In the genomic region with DNA sequence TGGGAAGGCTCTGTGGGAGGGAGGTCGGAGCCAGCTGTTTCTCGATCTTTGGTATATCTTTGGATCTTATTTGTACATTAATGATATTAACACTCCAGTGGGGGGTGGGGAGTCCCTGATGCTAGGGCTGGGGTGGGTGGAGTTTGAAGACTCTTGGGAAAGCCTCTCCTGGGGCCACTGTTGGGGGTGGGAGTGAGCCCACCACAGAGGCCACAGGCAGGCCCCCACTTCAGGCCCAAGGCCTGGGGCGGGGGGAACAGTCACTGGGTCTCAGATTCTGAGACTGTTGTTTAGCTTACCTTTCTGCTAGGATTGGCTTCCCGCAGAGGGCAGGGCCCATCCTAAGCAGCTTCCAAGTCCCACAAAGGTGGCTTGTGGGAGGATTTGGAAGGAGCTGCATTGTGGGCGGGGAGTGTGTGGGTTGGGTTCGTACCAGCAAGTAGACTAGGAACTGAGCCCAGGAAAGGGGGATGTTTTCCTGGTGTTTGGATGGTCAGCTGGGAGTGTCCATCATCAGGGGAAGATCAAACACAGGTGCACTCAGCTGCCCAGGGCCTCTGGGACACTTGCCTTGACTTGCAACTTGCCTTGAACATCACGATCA, we compare ENCODE assay signal across 28 cellular contexts. TPM values are rescaled to one million over a fixed set of nuclear protein-coding genes. Genes with fewer than 3 reads are reported as not detected.
DNase-seq lines count a peak whose midpoint lies in the region; ATAC-seq and TF ChIP-seq lines count a peak whose summit lies in the region.
"Had no signal": no experiment of that assay in that cellular context is flagged by ENCODE, and none has a peak within 500 bp of the region (broad histone marks: within the 10 kb centered on the region; RNA-seq: fewer than 3 reads in every experiment).

No MANE protein-coding gene starts in this region.

- no peaks in the 10 kb centered on the region for H3K9me3 Mint-ChIP-seq in progenitor cell of endocrine pancreas (ENCODE audit: low read depth)
- H3K9me3 Mint-ChIP-seq: central memory CD8-positive, alpha-beta T cell; GM23338; naive B cell; stimulated activated naive CD8-positive, alpha-beta T cell treated with anti-CD3 and anti-CD28 coated beads, Interleukin-15, Interleukin-2, amounts not matched to agents 100 ng/mL and 50 ng/mL, for 24 hours; type B pancreatic cell had no signal

- H3K36me3 Mint-ChIP-seq in T-helper 17 cell (ENCODE audit: low read depth) (peaks cover 9% of the 10 kb centered on the region), progenitor cell of endocrine pancreas (ENCODE audit: insufficient read depth) (peaks cover 16% of the 10 kb centered on the region)

- H3K4me3 Mint-ChIP-seq in T-helper 17 cell, result no peak overlapping the region
- H3K4me3 Mint-ChIP-seq in progenitor cell of endocrine pancreas (ENCODE audit: low read depth), result no peak overlapping the region
- H3K4me3 Mint-ChIP-seq: activated naive CD8-positive, alpha-beta T cell; central memory CD8-positive, alpha-beta T cell; GM23338; naive B cell; stimulated activated naive CD8-positive, alpha-beta T cell treated with anti-CD3 and anti-CD28 coated beads, Interleukin-15, Interleukin-2, amounts not matched to agents 100 ng/mL and 50 ng/mL, for 24 hours had no signal

- H3K27ac Mint-ChIP-seq in T-helper 17 cell (peak overlapping the region; percentile 21), progenitor cell of endocrine pancreas (no peak overlapping the region)
- H3K27ac Mint-ChIP-seq: activated naive CD8-positive, alpha-beta T cell; stimulated activated naive CD8-positive, alpha-beta T cell treated with anti-CD3 and anti-CD28 coated beads, Interleukin-15, Interleukin-2, amounts not matched to agents 100 ng/mL and 50 ng/mL, for 24 hours; type B pancreatic cell had no signal

- no peak overlapping the region for H3K4me3 ChIP-seq in suprapubic skin
- H3K4me3 ChIP-seq in testis, result no peak overlapping the region
- H3K4me3 ChIP-seq: GM23338, heart left ventricle, right atrium auricular region had no signal

- TF ChIP-seq EP300 in suprapubic skin (IDR thresholded peaks at IDR 0.05), result no peak

- intact Hi-C loops in testis (cut with DNase I; ENCODE audit: low total_unique reads), result no loop called here

- no peak for TF ChIP-seq CTCF in suprapubic skin (IDR thresholded peaks at IDR 0.05)
- no peak for TF ChIP-seq CTCF in progenitor cell of endocrine pancreas (IDR thresholded peaks at IDR 0.05; ENCODE audit: unreplicated experiment)
- TF ChIP-seq CTCF in testis (IDR thresholded peaks at IDR 0.05), result no peak

- no peaks in the 10 kb centered on the region for H3K4me1 ChIP-seq in suprapubic skin
- H3K4me1 ChIP-seq in testis, result no peaks in the 10 kb centered on the region
- H3K4me1 ChIP-seq: right atrium auricular region had no signal

- H3K9me3 ChIP-seq in T-helper 17 cell (ENCODE audit: control insufficient read depth, low read length, poor library complexity, severe bottlenecking), result no peaks in the 10 kb centered on the region
- no peaks in the 10 kb centered on the region for H3K9me3 ChIP-seq in suprapubic skin
- H3K9me3 ChIP-seq in testis, result no peaks in the 10 kb centered on the region
- H3K9me3 ChIP-seq: heart left ventricle, right atrium auricular region, SK-N-SH had no signal

- TF ChIP-seq POLR2A in suprapubic skin (IDR thresholded peaks at IDR 0.05) (no peak), testis (IDR thresholded peaks at IDR 0.05) (no peak)

- H3K27me3 ChIP-seq in suprapubic skin (no peaks in the 10 kb centered on the region), testis (no peaks in the 10 kb centered on the region)
- H3K27me3 ChIP-seq: heart left ventricle, right atrium auricular region had no signal

- H3K27ac ChIP-seq in suprapubic skin (no peak overlapping the region), testis (no peak overlapping the region)
- H3K27ac ChIP-seq: heart left ventricle, right atrium auricular region had no signal

- WGBS in suprapubic skin, result 77% methylated on average over 7 of the region's 7 CpGs
- 87% methylated on average over 6 to 7 of the region's 7 CpGs for WGBS in testis, 2 donors

- ATAC-seq in T-helper 17 cell (no peak), left lobe of liver (peak; percentile 16)
- ATAC-seq: GM23338, left cardiac atrium had no signal

- peak; percentile 3 for DNase-seq in activated CD8-positive, alpha-beta memory T cell treated with anti-CD3 and anti-CD28 coated beads, Interleukin-2, amount 50 U/mL, for 4 hours
- no peak for DNase-seq in activated CD8-positive, alpha-beta memory T cell treated with anti-CD3 and anti-CD28 coated beads for 24 hours
- no peak for DNase-seq in T-helper 17 cell
- DNase-seq in left lobe of liver (ENCODE audit: low spot score), result no peak
- DNase-seq in suprapubic skin (ENCODE audit: low spot score in 2 of 2), result peak; percentile 37 to 38
- DNase-seq in dedifferentiated amniotic fluid mesenchymal stem cell (ENCODE audit: extremely low spot score), result no peak
- no peak for DNase-seq in progenitor cell of endocrine pancreas (ENCODE audit: low spot score, unreplicated experiment)
- no peak for DNase-seq in testis
- DNase-seq: activated CD4-positive, alpha-beta T cell treated with anti-CD3 and anti-CD28 coated beads for 48 hours; AML-193; DMS153; left cardiac atrium; mesenchymal stem cell; naive B cell; NCI-H524; RPMI8226; SK-N-SH had no signal

- peaks cover 2% of the 10 kb centered on the region for H3K4me1 Mint-ChIP-seq in T-helper 17 cell
- H3K4me1 Mint-ChIP-seq in progenitor cell of endocrine pancreas (ENCODE audit: low read depth), result no peaks in the 10 kb centered on the region
- H3K4me1 Mint-ChIP-seq: central memory CD8-positive, alpha-beta T cell had no signal

- no peaks in the 10 kb centered on the region for H3K27me3 Mint-ChIP-seq in T-helper 17 cell
- no peaks in the 10 kb centered on the region for H3K27me3 Mint-ChIP-seq in progenitor cell of endocrine pancreas
- H3K27me3 Mint-ChIP-seq: activated naive CD8-positive, alpha-beta T cell; central memory CD8-positive, alpha-beta T cell; naive B cell; stimulated activated naive CD8-positive, alpha-beta T cell treated with anti-CD3 and anti-CD28 coated beads, Interleukin-15, Interleukin-2, amounts not matched to agents 100 ng/mL and 50 ng/mL, for 24 hours; type B pancreatic cell had no signal

- H3K36me3 ChIP-seq in suprapubic skin, result peaks cover 61% of the 10 kb centered on the region
- H3K36me3 ChIP-seq in testis (ENCODE audit: low read depth, missing control alignments), result peaks cover 3% of the 10 kb centered on the region

RNA-seq across cellular contexts. Expression of a gene that starts 11.9 kb away (rescaled TPM):
- total RNA-seq in T-helper 17 cell, result 10 to 100 TPM; 68.2 to 68.9 TPM
- total RNA-seq in left lobe of liver, result 19.9 TPM
- 10 to 100 TPM; 40.6 to 52.1 (median 43.5) TPM for total RNA-seq in suprapubic skin
- total RNA-seq in progenitor cell of endocrine pancreas, result 79.2 and 82.5 TPM in 2 replicates
- 10 to 100 TPM; 66.5 to 72.3 TPM for total RNA-seq in testis
- polyA plus RNA-seq in testis (ENCODE audit: insufficient read depth, low read depth, low replicate concordance), result 85.9 TPM

RNA-seq across cellular contexts. Expression of a gene that starts 23.4 kb away (rescaled TPM):
- total RNA-seq in T-helper 17 cell (under 1 TPM in 1 of 2 donors, not detected in 1; 0.45 TPM), left lobe of liver (1.7 TPM), suprapubic skin (under 1 TPM in 1 of 4 donors, not detected in 3; 0.52 TPM), progenitor cell of endocrine pancreas (4.9 and 5.9 TPM in 2 replicates), testis (1 to 10 TPM in 1 of 2 donors, under 1 TPM in 1; 0.94 to 1.2 TPM)
- 0.90 TPM for polyA plus RNA-seq in testis (ENCODE audit: insufficient read depth, low read depth, low replicate concordance)
- total RNA-seq: A172, astrocyte, HT-29, osteocyte had no signal

Comparison
In these comparisons a context has a peak if more than half of its experiments do, and no peak if none do; other contexts are left out.
1. DNase-seq: peak in activated CD8-positive, alpha-beta memory T cell treated with anti-CD3 and anti-CD28 coated beads, Interleukin-2, amount 50 U/mL, for 4 hours (single experiment) and suprapubic skin (2 of 2); none in activated CD8-positive, alpha-beta memory T cell treated with anti-CD3 and anti-CD28 coated beads for 24 hours (single experiment), T-helper 17 cell (0 of 3), left lobe of liver (single experiment), dedifferentiated amniotic fluid mesenchymal stem cell (single experiment), progenitor cell of endocrine pancreas (single experiment) and testis (single experiment).